ENCODE assay signal across 25 cellular contexts in genomic region chr17:67922503-67922902, GRCh38.
DNase-seq lines count a peak whose midpoint lies in the region; ATAC-seq and TF ChIP-seq lines count a peak whose summit lies in the region.
"Had no signal": no experiment of that assay in that cellular context is flagged by ENCODE, and none has a peak within 500 bp of the region (broad histone marks: within the 10 kb centered on the region; RNA-seq: fewer than 3 reads in every experiment).

No MANE protein-coding gene starts in this region.

- no peak for TF ChIP-seq CTCF in AG10803 (conservative IDR thresholded peaks at IDR 0.05; ENCODE audit: low read length)
- no peak for TF ChIP-seq CTCF in GM23338 (conservative IDR thresholded peaks at IDR 0.05; ENCODE audit: low read depth in 2 of 2)
- no peak for TF ChIP-seq CTCF in fibroblast of lung (conservative IDR thresholded peaks at IDR 0.05 in 1 of 2, IDR thresholded peaks at IDR 0.05 in 1 of 2; ENCODE audit: low read depth in 1 of 2, low read length in 2 of 2)
- TF ChIP-seq CTCF in nephron progenitor cell (IDR thresholded peaks at IDR 0.05): no peak
- TF ChIP-seq CTCF in chondrocyte (IDR thresholded peaks at IDR 0.05): no peak

- peaks cover 71% of the 10 kb centered on the region for H3K36me3 ChIP-seq in GM23338 (ENCODE audit: insufficient read depth)
- H3K36me3 ChIP-seq in fibroblast of lung (ENCODE audit: control insufficient read depth, insufficient read depth, low read length): peaks cover 2% of the 10 kb centered on the region
- H3K36me3 ChIP-seq: uterus had no signal

- DNase-seq in AG10803 (ENCODE audit: low read depth) (peak; percentile 9), GM23338 (ENCODE audit: low spot score) (no peak), fibroblast of lung (ENCODE audit: low read depth in 2 of 2) (peak; percentile 5 to 24), nephron progenitor cell (no peak), NCI-H1436 treated with DMSO at 0.1 percent for 48 hours (lab: John Stamatoyannopoulos, UW) (no peak), chondrocyte (ENCODE audit: low spot score) (no peak)
- DNase-seq: activated CD4-positive, alpha-beta T cell treated with anti-CD3 and anti-CD28 coated beads for 36 hours; islet precursor cell; Kasumi-1; MV-4-11; NCI-H1694 treated with DMSO at 0.1 percent for 48 hours; NCI-H2171 treated with DMSO at 0.1 percent for 48 hours; NCI-H526; uterus had no signal

- H3K4me1 Mint-ChIP-seq in GM23338 (no peaks in the 10 kb centered on the region), nephron progenitor cell (no peaks in the 10 kb centered on the region), chondrocyte (ENCODE audit: low read depth) (no peaks in the 10 kb centered on the region)
- H3K4me1 Mint-ChIP-seq: activated CD4-positive, alpha-beta T cell treated with anti-CD3 and anti-CD28 coated beads for 36 hours; activated naive CD4-positive, alpha-beta T cell treated with anti-CD3 and anti-CD28 coated beads, Interleukin-2, amount 50 U/mL, for 24 hours; central memory CD8-positive, alpha-beta T cell; stimulated activated effector memory CD8-positive, alpha-beta T cell treated with anti-CD3 and anti-CD28 coated beads, Interleukin-12 subunit alpha, Interleukin-12 subunit beta, amount 100 ng/mL, for 72 hours had no signal

- H3K27me3 Mint-ChIP-seq in GM23338 (ENCODE audit: insufficient read depth, low read depth, poor library complexity): peaks cover 3% of the 10 kb centered on the region
- H3K27me3 Mint-ChIP-seq in nephron progenitor cell (ENCODE audit: low read depth, poor library complexity): peaks cover 2% of the 10 kb centered on the region
- no peaks in the 10 kb centered on the region for H3K27me3 Mint-ChIP-seq in chondrocyte (ENCODE audit: low read depth)
- H3K27me3 Mint-ChIP-seq: activated CD4-positive, alpha-beta T cell treated with anti-CD3 and anti-CD28 coated beads for 36 hours; activated naive CD4-positive, alpha-beta T cell treated with anti-CD3 and anti-CD28 coated beads, Interleukin-2, amount 50 U/mL, for 24 hours; central memory CD8-positive, alpha-beta T cell had no signal

- peaks cover 5% of the 10 kb centered on the region for H4K20me1 ChIP-seq in GM23338 (replicated peaks; ENCODE audit: insufficient read depth)
- H4K20me1 ChIP-seq in fibroblast of lung (ENCODE audit: control insufficient read depth, extremely low read depth, insufficient read depth, low read length): no peaks in the 10 kb centered on the region

- no peaks in the 10 kb centered on the region for H3K9me2 ChIP-seq in GM23338 (ENCODE audit: insufficient read depth)

- no peak overlapping the region for H3K4me2 ChIP-seq in GM23338
- no peak overlapping the region for H3K4me2 ChIP-seq in fibroblast of lung (ENCODE audit: extremely low read depth, insufficient read depth, low read length)
- H3K4me2 ChIP-seq: smooth muscle cell had no signal

- H3K4me1 ChIP-seq in GM23338 (ENCODE audit: insufficient read depth) (no peaks in the 10 kb centered on the region), fibroblast of lung (ENCODE audit: control insufficient read depth, extremely low read depth, insufficient read depth, low read length) (no peaks in the 10 kb centered on the region)
- H3K4me1 ChIP-seq: SJSA1, suprapubic skin, uterus had no signal

- H3K79me2 ChIP-seq in GM23338 (replicated peaks; ENCODE audit: insufficient read depth) (no peaks in the 10 kb centered on the region), fibroblast of lung (ENCODE audit: control insufficient read depth, insufficient read depth, low read length) (no peaks in the 10 kb centered on the region)

- ATAC-seq in GM23338 (no peak), HG02970 (IDR thresholded peaks at IDR 0.05; ENCODE audit: low FRiP score, unreplicated experiment) (no peak)
- ATAC-seq: activated CD4-positive, alpha-beta T cell treated with anti-CD3 and anti-CD28 coated beads for 36 hours; HCT116; HepG2; stimulated activated effector memory CD8-positive, alpha-beta T cell treated with anti-CD3 and anti-CD28 coated beads, Interleukin-12 subunit alpha, Interleukin-12 subunit beta, amount 100 ng/mL, for 72 hours had no signal

- H3F3A ChIP-seq in GM23338 (replicated peaks; ENCODE audit: low read depth): no peaks in the 10 kb centered on the region

- no peak overlapping the region for H3K9ac ChIP-seq in fibroblast of lung (ENCODE audit: insufficient read depth, low read length)

- no peaks in the 10 kb centered on the region for H3K9me3 ChIP-seq in fibroblast of lung (ENCODE audit: control insufficient read depth, insufficient read depth, low read depth, low read length)
- H3K9me3 ChIP-seq: SJSA1, suprapubic skin, uterus had no signal

- H2AFZ ChIP-seq in GM23338: no peak overlapping the region
- no peak overlapping the region for H2AFZ ChIP-seq in fibroblast of lung (ENCODE audit: low read length)

- no peak overlapping the region for H3K4me3 ChIP-seq in AG10803 (ENCODE audit: low read length)
- no peak overlapping the region for H3K4me3 ChIP-seq in GM23338
- no peak overlapping the region for H3K4me3 ChIP-seq in fibroblast of lung (replicated peaks in 1 of 4; ENCODE audit: control extremely low read depth in 1 of 4, insufficient read depth in 1 of 4, low read depth in 3 of 4, low read length in 4 of 4)
- H3K4me3 ChIP-seq: SJSA1, smooth muscle cell, suprapubic skin, uterus had no signal

- H3K27ac Mint-ChIP-seq in GM23338 (no peak overlapping the region), nephron progenitor cell (peak overlapping the region; percentile 83), chondrocyte (ENCODE audit: unreplicated experiment) (no peak overlapping the region)
- H3K27ac Mint-ChIP-seq: activated CD4-positive, alpha-beta T cell treated with anti-CD3 and anti-CD28 coated beads for 36 hours; activated naive CD4-positive, alpha-beta T cell treated with anti-CD3 and anti-CD28 coated beads, Interleukin-2, amount 50 U/mL, for 24 hours; stimulated activated effector memory CD8-positive, alpha-beta T cell treated with anti-CD3 and anti-CD28 coated beads, Interleukin-12 subunit alpha, Interleukin-12 subunit beta, amount 100 ng/mL, for 72 hours had no signal

- peaks cover 70% of the 10 kb centered on the region for H3K36me3 Mint-ChIP-seq in GM23338 (ENCODE audit: low read depth)
- peaks cover 63% of the 10 kb centered on the region for H3K36me3 Mint-ChIP-seq in nephron progenitor cell (ENCODE audit: low read depth)
- H3K36me3 Mint-ChIP-seq in chondrocyte (ENCODE audit: low read depth): peaks cover 13% of the 10 kb centered on the region
- H3K36me3 Mint-ChIP-seq: activated naive CD4-positive, alpha-beta T cell treated with anti-CD3 and anti-CD28 coated beads, Interleukin-2, amount 50 U/mL, for 24 hours had no signal

- H3K27ac ChIP-seq in GM23338 (ENCODE audit: low read depth): 0 out of 2 replicates have a peak overlapping the region, but pooled peaks have one; percentile 32
- no peak overlapping the region for H3K27ac ChIP-seq in fibroblast of lung (ENCODE audit: insufficient read depth, low read length)
- H3K27ac ChIP-seq: C4-2B, epithelial cell of prostate, SJSA1, suprapubic skin, uterus had no signal

- H3K27me3 ChIP-seq in GM23338 (ENCODE audit: insufficient read depth): no peaks in the 10 kb centered on the region
- no peaks in the 10 kb centered on the region for H3K27me3 ChIP-seq in fibroblast of lung (ENCODE audit: control insufficient read depth, insufficient read depth, low read length)
- H3K27me3 ChIP-seq: SJSA1, suprapubic skin, uterus had no signal

- H3K4me3 Mint-ChIP-seq in GM23338 (no peak overlapping the region), nephron progenitor cell (no peak overlapping the region), chondrocyte (ENCODE audit: unreplicated experiment) (no peak overlapping the region)
- H3K4me3 Mint-ChIP-seq: activated CD4-positive, alpha-beta T cell treated with anti-CD3 and anti-CD28 coated beads for 36 hours; activated naive CD4-positive, alpha-beta T cell treated with anti-CD3 and anti-CD28 coated beads, Interleukin-2, amount 50 U/mL, for 24 hours; central memory CD8-positive, alpha-beta T cell; stimulated activated effector memory CD8-positive, alpha-beta T cell treated with anti-CD3 and anti-CD28 coated beads, Interleukin-12 subunit alpha, Interleukin-12 subunit beta, amount 100 ng/mL, for 72 hours had no signal

- H3K9me3 Mint-ChIP-seq in GM23338 (no peaks in the 10 kb centered on the region), nephron progenitor cell (no peaks in the 10 kb centered on the region), chondrocyte (ENCODE audit: low read depth) (no peaks in the 10 kb centered on the region)
- H3K9me3 Mint-ChIP-seq: activated naive CD4-positive, alpha-beta T cell treated with anti-CD3 and anti-CD28 coated beads, Interleukin-2, amount 50 U/mL, for 24 hours; central memory CD8-positive, alpha-beta T cell; stimulated activated effector memory CD8-positive, alpha-beta T cell treated with anti-CD3 and anti-CD28 coated beads, Interleukin-12 subunit alpha, Interleukin-12 subunit beta, amount 100 ng/mL, for 72 hours had no signal

TF ChIP-seq in GM23338, 12 proteins besides CTCF, POLR2A, EP300 and RAD21 (continues in another document):
- TF ChIP-seq NANOG (IDR thresholded peaks at IDR 0.05; ENCODE audit: borderline replicate concordance) (no peak), ZNF114 (CRISPR knock-in tag; IDR thresholded peaks at IDR 0.05) (no peak), ETS1 (IDR thresholded peaks at IDR 0.05) (no peak), EZH2 (IDR thresholded peaks at IDR 0.05; ENCODE audit: low read depth, unreplicated experiment) (no peak)

Comparison
In these comparisons a context has a peak if more than half of its experiments do, and no peak if none do; other contexts are left out.
1. DNase-seq: peak in AG10803 (single experiment) and fibroblast of lung (2 of 2); none in GM23338 (single experiment), nephron progenitor cell (single experiment), NCI-H1436 treated with DMSO at 0.1 percent for 48 hours (single experiment) and chondrocyte (single experiment).